8 cellular contexts compared by ENCODE assay signal in genomic region chr4:27692098-27692679, GRCh38.
DNase-seq lines count a peak whose midpoint lies in the region; ATAC-seq and TF ChIP-seq lines count a peak whose summit lies in the region.

No MANE protein-coding gene starts in this region.

- no peak overlapping the region for H3K27ac ChIP-seq in foreskin keratinocyte

- peak; percentile 81 for ATAC-seq in GM19468 (IDR thresholded peaks at IDR 0.05; ENCODE audit: extremely low read depth, unreplicated experiment)
- peak; percentile 64 for ATAC-seq in HG03457 (IDR thresholded peaks at IDR 0.05; ENCODE audit: unreplicated experiment)
- peak; percentile 87 for ATAC-seq in foreskin keratinocyte
- ATAC-seq in left ventricle myocardium superior = no peak

- peak; percentile 72 for TF ChIP-seq CTCF in foreskin keratinocyte (conservative IDR thresholded peaks at IDR 0.05)

- H3K4me1 ChIP-seq in foreskin keratinocyte = no peaks in the 10 kb centered on the region

- DNase-seq in ELR (ENCODE audit: low read depth) (peak; percentile 77), OCI-M1 (lab: John Stamatoyannopoulos, UW) (peak; percentile 80), foreskin keratinocyte (peak; percentile 25 to 57), amniotic stem cell (lab: John Stamatoyannopoulos, UW) (no peak), left ventricle myocardium superior (no peak)
- no peak for DNase-seq in stimulated activated CD4-positive, alpha-beta T cell treated with anti-CD3 and anti-CD28 coated beads, Interleukin-4, amount 100 ng/mL, for 1 hour

- intact Hi-C loops in left ventricle myocardium superior (cut with micrococcal nuclease) = no loop called here

- H3K27me3 ChIP-seq in foreskin keratinocyte = peaks cover 5% of the 10 kb centered on the region

Comparison
In these comparisons a context has a peak if more than half of its experiments do, and no peak if none do; other contexts are left out.
1. DNase-seq: peak in ELR (single experiment), OCI-M1 (single experiment) and foreskin keratinocyte (2 of 2); none in stimulated activated CD4-positive, alpha-beta T cell treated with anti-CD3 and anti-CD28 coated beads, Interleukin-4, amount 100 ng/mL, for 1 hour (single experiment), amniotic stem cell (single experiment) and left ventricle myocardium superior (single experiment).